In genomic region chr16:30896890-30897730, GRCh38 we compare ENCODE assay signal across 1 cellular context.
TF ChIP-seq lines count a peak whose summit lies in the region.

No MANE protein-coding gene starts in this region.

TF ChIP-seq in H1, 55 proteins besides CTCF, POLR2A, EP300 and RAD21:
- TF ChIP-seq ATF3 (IDR thresholded peaks at IDR 0.05; ENCODE audit: insufficient read depth, low read depth, low read length) (no peak), KDM1A (IDR thresholded peaks at IDR 0.05; ENCODE audit: borderline replicate concordance, low read length) (peak; percentile 85; the same call in 1 of the 2 replicates), TAF7 (optimal IDR thresholded peaks at IDR 0.05; ENCODE audit: borderline replicate concordance, low read depth, low read length) (no peak), FOSL1 (IDR thresholded peaks at IDR 0.05; ENCODE audit: insufficient read depth, low read depth, low read length) (no peak), RXRA (IDR thresholded peaks at IDR 0.05; ENCODE audit: insufficient read depth, low read depth, low read length) (no peak), JUN (IDR thresholded peaks at IDR 0.05; ENCODE audit: low read depth, low read length) (no peak), BACH1 (IDR thresholded peaks at IDR 0.05; ENCODE audit: low read length) (no peak), SP1 (IDR thresholded peaks at IDR 0.05; ENCODE audit: low read depth, low read length) (peak; percentile 39; the same call in 1 of the 2 replicates), PHF8 (conservative IDR thresholded peaks at IDR 0.05; ENCODE audit: low read depth, low read length) (peak; percentile 38; the same call in 1 of the 2 replicates), ASH2L (IDR thresholded peaks at IDR 0.05; ENCODE audit: low read length) (peak; percentile 18), RFX5 (IDR thresholded peaks at IDR 0.05; ENCODE audit: borderline replicate concordance, low read depth, low read length) (no peak), RNF2 (IDR thresholded peaks at IDR 0.05; ENCODE audit: borderline replicate concordance, low read depth, low read length, missing control alignments, poor library complexity, severe bottlenecking) (no peak), MAX (IDR thresholded peaks at IDR 0.05) (0 out of 2 replicates have a peak, but pooled peaks have one; percentile 1), CHD2 (IDR thresholded peaks at IDR 0.05; ENCODE audit: low read length) (no peak), SIN3A (conservative IDR thresholded peaks at IDR 0.05 in 1 of 2, IDR thresholded peaks at IDR 0.05 in 1 of 2; ENCODE audit: low read depth in 1 of 2, low read length in 2 of 2) (peak in 1 of 2 experiments; percentile 22; a peak in 1 of 4 replicates), SIX5 (IDR thresholded peaks at IDR 0.05; ENCODE audit: low read depth, low read length) (peak; percentile 95), HDAC6 (IDR thresholded peaks at IDR 0.05; ENCODE audit: low read depth, low read length) (no peak), POU5F1 (IDR thresholded peaks at IDR 0.05; ENCODE audit: low read depth, low read length) (no peak), E2F6 (IDR thresholded peaks at IDR 0.05) (no peak), CBX5 (IDR thresholded peaks at IDR 0.05; ENCODE audit: low read depth, low read length) (no peak)
